17 cellular contexts compared by ENCODE assay signal in the genomic region with DNA sequence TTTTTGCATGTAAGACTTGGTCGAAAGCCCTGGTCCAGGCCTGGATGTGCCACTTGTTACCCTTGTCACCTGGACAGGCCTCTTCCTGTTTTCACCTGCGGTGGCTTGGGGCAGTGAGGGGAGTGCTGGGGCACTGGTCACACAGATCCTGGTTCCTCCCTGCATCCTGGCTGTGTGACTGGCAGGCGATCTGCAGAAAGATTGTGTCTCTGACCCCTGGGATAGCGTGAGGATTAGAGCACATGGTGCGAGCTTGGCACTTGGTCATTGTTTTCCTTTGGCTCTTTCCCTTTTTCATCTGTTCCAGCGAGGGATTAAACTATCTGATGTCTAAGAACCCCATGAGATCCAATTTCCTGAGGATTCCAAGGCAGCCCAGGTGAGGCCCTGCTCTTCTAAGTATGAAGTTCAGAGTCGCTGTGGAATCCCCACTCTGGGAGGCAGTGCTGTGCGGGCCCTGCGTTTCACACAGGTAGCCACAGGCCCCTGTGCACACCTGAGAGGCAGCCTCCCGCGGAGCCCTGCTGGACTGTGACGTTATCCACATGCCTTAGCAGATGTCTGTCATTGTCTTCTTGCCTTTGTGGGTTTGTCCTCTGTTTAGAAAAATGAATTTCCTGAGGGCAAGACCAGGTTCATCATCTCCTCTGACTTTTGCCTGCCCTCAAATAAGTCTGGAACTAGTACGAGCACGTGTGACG.
DNase-seq lines count a peak whose midpoint lies in the region; ATAC-seq, FAIRE-seq and TF ChIP-seq lines count a peak whose summit lies in the region.
"Had no signal": no experiment of that assay in that cellular context is flagged by ENCODE, and none has a peak within 500 bp of the region (broad histone marks: within the 10 kb centered on the region; RNA-seq: fewer than 3 reads in every experiment).

No MANE protein-coding gene starts in this region.

- peak overlapping the region in 1 of 2 experiments; percentile 10 for H3K14ac ChIP-seq in mesenchymal stem cell (ENCODE audit: low read length in 2 of 2)

- peak overlapping the region; percentile 85 for H2BK15ac ChIP-seq in mesenchymal stem cell (ENCODE audit: low read depth, poor library complexity, severe bottlenecking)

- peak overlapping the region; percentile 66 for H3K4ac ChIP-seq in mesenchymal stem cell (ENCODE audit: low read depth in 1 of 2, low read length in 2 of 2)

- peaks cover 18 to 84% of the 10 kb centered on the region in 2 donors for H3K4me1 ChIP-seq in ascending aorta
- peaks cover 31% of the 10 kb centered on the region for H3K4me1 ChIP-seq in mesenchymal stem cell (ENCODE audit: control insufficient read depth, insufficient read depth, low read depth, low read length)
- H3K4me1 ChIP-seq in skeletal muscle tissue (ENCODE audit: control insufficient read depth in 3 of 3, insufficient read depth in 3 of 3, low read length in 3 of 3), result peaks cover 41 to 64% (median 48%) of the 10 kb centered on the region in 3 donors
- no peaks in the 10 kb centered on the region for H3K4me1 ChIP-seq in body of pancreas

- H3K79me1 ChIP-seq in mesenchymal stem cell (replicated peaks; ENCODE audit: low read length, poor library complexity, severe bottlenecking), result no peaks in the 10 kb centered on the region

- intact Hi-C loops in ascending aorta (cut with DNase I), result no loop called here
- intact Hi-C loops in body of pancreas (cut with DNase I), result no loop called here

- H2AK5ac ChIP-seq in mesenchymal stem cell (ENCODE audit: low read length, severe bottlenecking), result peak overlapping the region; percentile 26

- in situ Hi-C loops in G401 (cut with HindIII; ENCODE audit: low sequenced_read_pairs), result no loop called here

- no peak overlapping the region for H2AFZ ChIP-seq in mesenchymal stem cell (ENCODE audit: low read depth, low read length)

- peak overlapping the region; percentile 81 for H2BK120ac ChIP-seq in mesenchymal stem cell (ENCODE audit: low read depth, low read length)

- DNase-seq in G401 (ENCODE audit: low spot score) (peak; percentile 34), ascending aorta (ENCODE audit: low spot score in 2 of 2) (no peak), mesenchymal stem cell (no peak), body of pancreas (no peak), D721Med (ENCODE audit: insufficient read length, low spot score) (no peak)
- no peak for DNase-seq in stimulated activated CD4-positive, alpha-beta T cell treated with anti-CD3 and anti-CD28 coated beads, Interleukin-2, amount 100 ng/mL, for 48 hours
- DNase-seq: activated CD4-positive, alpha-beta T cell treated with anti-CD3 and anti-CD28 coated beads, Interleukin-2, amount 10 ng/mL, durations not matched to agents 24 days and 14 days; caudate nucleus; DMS 273 treated with DMSO at 0.1 percent for 48 hours; effector memory CD4-positive, alpha-beta T cell; KG1; left ventricle myocardium superior; NCI-H146; NCI-H524; SJCRH30 had no signal

- H2BK5ac ChIP-seq in mesenchymal stem cell (ENCODE audit: low read depth, low read length, poor library complexity, severe bottlenecking), result no peak overlapping the region

- ATAC-seq in body of pancreas (no peak), HG03469 (IDR thresholded peaks at IDR 0.05; ENCODE audit: unreplicated experiment) (no peak)
- ATAC-seq: left ventricle myocardium superior had no signal

- FAIRE-seq in D721Med (lab: Jason Lieb, UNC), result no peak

- H3K4me2 ChIP-seq in mesenchymal stem cell (ENCODE audit: low read length, poor library complexity, severe bottlenecking), result no peak overlapping the region

- H3K27ac ChIP-seq in ascending aorta, result peak overlapping the region; percentile 48 to 62
- no peak overlapping the region for H3K27ac ChIP-seq in mesenchymal stem cell (ENCODE audit: low read length, poor library complexity, severe bottlenecking)
- H3K27ac ChIP-seq in skeletal muscle tissue (ENCODE audit: low read depth, low read length), result peak overlapping the region; percentile 19
- no peak overlapping the region for H3K27ac ChIP-seq in body of pancreas
- H3K27ac ChIP-seq: SJCRH30 had no signal

- TF ChIP-seq POLR2A in body of pancreas (IDR thresholded peaks at IDR 0.05), result no peak

- H3K23ac ChIP-seq in mesenchymal stem cell (ENCODE audit: low read length in 2 of 2), result no peak overlapping the region

- H3K9ac ChIP-seq in mesenchymal stem cell (ENCODE audit: low read length) (peak overlapping the region; percentile 36), skeletal muscle tissue (ENCODE audit: low read depth in 1 of 3, low read length in 3 of 3) (peak overlapping the region in 1 of 3 donors; percentile 40)

- H4K91ac ChIP-seq in mesenchymal stem cell (ENCODE audit: low read length), result peak overlapping the region; percentile 98

- H3K36me3 ChIP-seq in ascending aorta (no peaks in the 10 kb centered on the region), mesenchymal stem cell (ENCODE audit: control insufficient read depth in 1 of 2, insufficient read depth in 2 of 2, low read depth in 1 of 2, low read length in 2 of 2) (no peaks in the 10 kb centered on the region), skeletal muscle tissue (ENCODE audit: control insufficient read depth in 3 of 3, insufficient read depth in 3 of 3, low read length in 3 of 3) (no peaks in the 10 kb centered on the region), body of pancreas (replicated peaks in 1 of 2; ENCODE audit: insufficient read depth in 1 of 2, low read depth in 2 of 2) (no peaks in the 10 kb centered on the region)
- H3K36me3 ChIP-seq: SJCRH30 had no signal

- H3K9me3 ChIP-seq in ascending aorta (no peaks in the 10 kb centered on the region), mesenchymal stem cell (ENCODE audit: control insufficient read depth, low read length) (no peaks in the 10 kb centered on the region), skeletal muscle tissue (ENCODE audit: control insufficient read depth in 3 of 3, low read length in 3 of 3) (no peaks in the 10 kb centered on the region), body of pancreas (no peaks in the 10 kb centered on the region)
- H3K9me3 ChIP-seq: SJCRH30 had no signal

- peak overlapping the region; percentile 73 to 95 for H3K18ac ChIP-seq in mesenchymal stem cell (ENCODE audit: low read depth in 1 of 2, low read length in 2 of 2)

- 87% methylated on average over 15 of the region's 15 CpGs for WGBS in mesenchymal stem cell
- 79 to 83% methylated on average over 14 to 15 of the region's 15 CpGs for WGBS in body of pancreas, 2 donors

- H3K4me3 ChIP-seq in ascending aorta (no peak overlapping the region), mesenchymal stem cell (ENCODE audit: insufficient read depth in 1 of 2, low read depth in 1 of 2, low read length in 2 of 2) (peak overlapping the region in 1 of 2 experiments; percentile 8), skeletal muscle tissue (ENCODE audit: low read length in 3 of 3) (peak overlapping the region in 1 of 3 donors; percentile 29), body of pancreas (no peak overlapping the region)
- H3K4me3 ChIP-seq: SJCRH30 had no signal

- no peak for TF ChIP-seq CTCF in ascending aorta (IDR thresholded peaks at IDR 0.05)
- TF ChIP-seq CTCF in body of pancreas (IDR thresholded peaks at IDR 0.05), result no peak
- no peak for TF ChIP-seq CTCF in D721Med (IDR thresholded peaks at IDR 0.05; ENCODE audit: insufficient read depth, missing control alignments)

- H3K27me3 ChIP-seq in ascending aorta (no peaks in the 10 kb centered on the region), mesenchymal stem cell (ENCODE audit: control insufficient read depth in 1 of 2, insufficient read depth in 1 of 2, low read length in 2 of 2) (no peaks in the 10 kb centered on the region), skeletal muscle tissue (ENCODE audit: control insufficient read depth in 3 of 3, insufficient read depth in 3 of 3, low read length in 3 of 3) (peaks cover 0 to 5% (median 0%) of the 10 kb centered on the region in 3 donors), body of pancreas (no peaks in the 10 kb centered on the region)

- peak overlapping the region; percentile 91 for H4K8ac ChIP-seq in mesenchymal stem cell (ENCODE audit: low read length)

- H2BK12ac ChIP-seq in mesenchymal stem cell (ENCODE audit: low read length in 2 of 2), result peak overlapping the region; percentile 93 to 97

Comparison
In these comparisons a context has a peak if more than half of its experiments do, and no peak if none do; other contexts are left out.
1. H3K27ac ChIP-seq: peak in ascending aorta (2 of 2) and skeletal muscle tissue (single experiment); none in mesenchymal stem cell (single experiment) and body of pancreas (0 of 4).